Comparison of ENCODE assay signal across 9 cellular contexts in genomic region chr2:25228848-25229674, GRCh38.
DNase-seq lines count a peak whose midpoint lies in the region; ATAC-seq and TF ChIP-seq lines count a peak whose summit lies in the region.
"Had no signal": no experiment of that assay in that cellular context is flagged by ENCODE, and none has a peak within 500 bp of the region (broad histone marks: within the 10 kb centered on the region; RNA-seq: fewer than 3 reads in every experiment).

No MANE protein-coding gene starts in this region.

- H2AK5ac ChIP-seq in mesendoderm (ENCODE audit: low read length): no peak overlapping the region

- H3K56ac ChIP-seq in mesendoderm (ENCODE audit: low read length): peak overlapping the region; percentile 68

- H3K18ac ChIP-seq in mesendoderm (ENCODE audit: low read length): peak overlapping the region; percentile 20

- DNase-seq in Ammon's horn (ENCODE audit: low spot score): peak; percentile 76
- DNase-seq in NCI-H1694 treated with DMSO at 0.1 percent for 48 hours (lab: John Stamatoyannopoulos, UW): peak; percentile 74
- peak; percentile 26 for DNase-seq in T follicular helper cell (ENCODE audit: low read depth)
- DNase-seq in endothelial cell (ENCODE audit: low spot score): peak; percentile 77
- peak; percentile 96 for DNase-seq in mesendoderm
- peak; percentile 76 to 77 for DNase-seq in uterus

- no peak for ATAC-seq in GM18909 (IDR thresholded peaks at IDR 0.05; ENCODE audit: poor library complexity, unreplicated experiment)

- H3K9ac ChIP-seq in mesendoderm (ENCODE audit: low read length): peak overlapping the region; percentile 35

- H3K4me3 ChIP-seq in mesendoderm (ENCODE audit: low read length) (no peak overlapping the region), uterus (no peak overlapping the region)

- no peak overlapping the region for H4K8ac ChIP-seq in mesendoderm (ENCODE audit: low read depth, low read length)

- no peaks in the 10 kb centered on the region for H3K9me3 ChIP-seq in uterus

- H3K27me3 ChIP-seq in mesendoderm (ENCODE audit: insufficient read depth, low read length, poor library complexity) (no peaks in the 10 kb centered on the region), uterus (no peaks in the 10 kb centered on the region)

- peaks cover 13% of the 10 kb centered on the region for H3K36me3 Mint-ChIP-seq in endothelial cell (ENCODE audit: low read depth, unreplicated experiment)

- H3K4me2 ChIP-seq in mesendoderm (ENCODE audit: low read length): no peak overlapping the region

- no peak overlapping the region for H3K23ac ChIP-seq in mesendoderm (ENCODE audit: low read length)

- TF ChIP-seq POLR2A in uterus (IDR thresholded peaks at IDR 0.05): no peak

- TF ChIP-seq CTCF in GM12873 (IDR thresholded peaks at IDR 0.05; ENCODE audit: insufficient read depth, low read depth, low read length, missing control alignments) (peak; percentile 83), endothelial cell (IDR thresholded peaks at IDR 0.05; ENCODE audit: unreplicated experiment) (peak; percentile 79), uterus (IDR thresholded peaks at IDR 0.05) (peak; percentile 44 to 64 (median 60))

- peaks cover 5% of the 10 kb centered on the region for H3K4me1 ChIP-seq in mesendoderm (ENCODE audit: control insufficient read depth, low read depth, low read length)
- H3K4me1 ChIP-seq in uterus: peaks cover 0 to 7% of the 10 kb centered on the region in 2 donors

- peak overlapping the region; percentile 8 for H2BK5ac ChIP-seq in mesendoderm (ENCODE audit: low read length)

- H3K36me3 ChIP-seq in mesendoderm (ENCODE audit: control insufficient read depth, insufficient read depth, low read length) (peaks cover 6% of the 10 kb centered on the region), uterus (no peaks in the 10 kb centered on the region)

- peaks cover 9% of the 10 kb centered on the region for H3K4me1 Mint-ChIP-seq in endothelial cell (ENCODE audit: unreplicated experiment)

- H2BK120ac ChIP-seq in mesendoderm (ENCODE audit: low read depth, low read length): no peak overlapping the region

- H3K79me1 ChIP-seq in mesendoderm (ENCODE audit: low read length): no peaks in the 10 kb centered on the region

- WGBS in mesendoderm (ENCODE audit: extremely low coverage, insufficient coverage, low lambda C conversion rate): no CpG with 5 or more reads among the region's 19 CpGs

- H3K27ac Mint-ChIP-seq in endothelial cell (ENCODE audit: unreplicated experiment): peak overlapping the region; percentile 70
- H3K27ac Mint-ChIP-seq: T-helper 1 cell treated with Interleukin-12 subunit alpha and Interleukin-12 subunit beta and Interleukin-4 antibody, amounts not matched to agents 30 μg/mL and 1 μg/mL, for 36 hours had no signal

- H3K79me2 ChIP-seq in mesendoderm (ENCODE audit: control insufficient read depth, insufficient read depth, low read length): no peaks in the 10 kb centered on the region

- no peak overlapping the region for H2BK15ac ChIP-seq in mesendoderm (replicated peaks; ENCODE audit: low read depth)

- no peak overlapping the region for H3K4ac ChIP-seq in mesendoderm (ENCODE audit: low read depth, low read length)

- no peak overlapping the region for H4K5ac ChIP-seq in mesendoderm (ENCODE audit: low read length)

- H3K27ac ChIP-seq in mesendoderm (ENCODE audit: low read depth, low read length) (peak overlapping the region; percentile 12), uterus (peak overlapping the region; percentile 62 to 64)

- no peaks in the 10 kb centered on the region for H3K9me3 Mint-ChIP-seq in endothelial cell (ENCODE audit: unreplicated experiment)
- H3K9me3 Mint-ChIP-seq: T-helper 1 cell treated with Interleukin-12 subunit alpha and Interleukin-12 subunit beta and Interleukin-4 antibody, amounts not matched to agents 30 μg/mL and 1 μg/mL, for 36 hours had no signal

- no peak overlapping the region for H3K4me3 Mint-ChIP-seq in endothelial cell (ENCODE audit: unreplicated experiment)
- H3K4me3 Mint-ChIP-seq: T-helper 1 cell treated with Interleukin-12 subunit alpha and Interleukin-12 subunit beta and Interleukin-4 antibody, amounts not matched to agents 30 μg/mL and 1 μg/mL, for 36 hours had no signal

- intact Hi-C loops in uterus (cut with DNase I; ENCODE audit: low total_unique reads): no loop called here

- H3K27me3 Mint-ChIP-seq in endothelial cell (ENCODE audit: unreplicated experiment): peaks cover 9% of the 10 kb centered on the region

Comparison
In these comparisons a context has a peak if more than half of its experiments do, and no peak if none do; other contexts are left out.
1. DNase-seq: peak in every context shown above with its lines; median percentile 96 in mesendoderm; 77 in endothelial cell; 76 in uterus; 76 in Ammon's horn; 74 in NCI-H1694 treated with DMSO at 0.1 percent for 48 hours; 26 in T follicular helper cell.